9 cellular contexts compared by ENCODE assay signal in the genomic region with DNA sequence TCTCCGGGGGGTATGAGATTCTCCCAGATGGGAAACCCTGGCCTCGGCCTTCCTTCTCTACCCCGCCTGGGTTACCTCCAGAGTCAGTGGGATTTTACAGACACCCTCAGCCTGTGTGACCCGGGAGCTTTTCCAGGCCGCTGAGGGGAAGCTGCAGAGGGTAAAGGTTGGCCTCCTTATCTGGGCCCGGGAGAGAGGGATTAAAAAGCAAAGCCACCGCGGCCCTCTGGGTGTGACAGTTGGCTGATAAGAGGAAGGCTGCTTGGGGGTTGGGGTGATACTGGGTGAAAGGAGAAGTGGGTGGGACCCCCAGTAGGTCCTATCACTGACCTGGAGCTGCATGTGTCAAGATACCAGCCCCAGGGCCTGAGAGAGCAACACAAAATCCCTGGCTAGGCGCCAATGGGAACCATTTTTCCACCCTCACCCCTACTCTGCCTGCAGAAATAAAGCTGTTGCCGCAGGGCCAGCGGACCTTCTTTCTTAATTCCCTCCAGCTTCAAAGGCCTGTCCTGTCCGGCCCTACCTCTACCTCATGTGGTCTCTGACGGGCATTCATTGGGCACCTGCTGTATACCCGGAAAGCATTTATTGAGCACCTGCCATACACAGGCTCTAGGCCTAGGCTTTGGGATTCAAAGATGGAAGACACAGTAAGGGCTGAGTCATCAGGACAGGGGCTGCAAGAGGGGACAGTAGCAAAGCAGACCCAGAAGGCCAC.
DNase-seq lines count a peak whose midpoint lies in the region; ATAC-seq and TF ChIP-seq lines count a peak whose summit lies in the region.
"Had no signal": no experiment of that assay in that cellular context is flagged by ENCODE, and none has a peak within 500 bp of the region (broad histone marks: within the 10 kb centered on the region; RNA-seq: fewer than 3 reads in every experiment).

No MANE protein-coding gene starts in this region.

- H3K36me3 ChIP-seq in HEK293 (ENCODE audit: control insufficient read depth in 2 of 2, insufficient read depth in 1 of 2, low read length in 2 of 2): peaks cover 0 to 3% of the 10 kb centered on the region in 2 experiments; a peak in 1 of 3 replicates
- no peaks in the 10 kb centered on the region for H3K36me3 ChIP-seq in Peyer's patch
- no peaks in the 10 kb centered on the region for H3K36me3 ChIP-seq in hepatocyte (replicated peaks; ENCODE audit: insufficient read depth, low read depth)
- peaks cover 0 to 7% (median 0%) of the 10 kb centered on the region in 4 donors for H3K36me3 ChIP-seq in sigmoid colon

- H3K9me2 ChIP-seq in hepatocyte (replicated peaks; ENCODE audit: insufficient read depth): no peaks in the 10 kb centered on the region

- H3K79me2 ChIP-seq in hepatocyte: peaks cover 12% of the 10 kb centered on the region

- TF ChIP-seq CTCF in HEK293 (tag by site-specific recombination; IDR thresholded peaks at IDR 0.05): no peak
- no peak for TF ChIP-seq CTCF in Peyer's patch (IDR thresholded peaks at IDR 0.05)
- TF ChIP-seq CTCF in hepatocyte (IDR thresholded peaks at IDR 0.05; ENCODE audit: poor library complexity): no peak
- no peak for TF ChIP-seq CTCF in sigmoid colon (IDR thresholded peaks at IDR 0.05)

- H3K4me2 ChIP-seq in hepatocyte: peak overlapping the region; percentile 54

- peak in 2 of 3 donors; percentile 80 to 81 for DNase-seq in Peyer's patch
- peak; percentile 76 for DNase-seq in hepatocyte (ENCODE audit: low spot score)
- DNase-seq in sigmoid colon: peak; percentile 67
- DNase-seq in stimulated activated CD4-positive, alpha-beta T cell treated with anti-CD3 and anti-CD28 coated beads, Interleukin-2, amount 100 ng/mL, for 24 hours: no peak
- no peak for DNase-seq in activated T-cell treated with anti-CD3 and anti-CD28 coated beads, Interleukin-2, amount 50 U/mL, for 48 hours
- no peak for DNase-seq in activated CD4-positive, alpha-beta T cell treated with anti-CD3 and anti-CD28 coated beads for 36 hours
- DNase-seq: NCI-H2081 treated with DMSO at 0.1 percent for 48 hours had no signal

- H4K20me1 ChIP-seq in hepatocyte (ENCODE audit: insufficient read depth, poor library complexity, severe bottlenecking): peaks cover 7% of the 10 kb centered on the region

- no peak for ATAC-seq in activated CD4-positive, alpha-beta T cell treated with anti-CD3 and anti-CD28 coated beads for 36 hours
- no peak for ATAC-seq in HG03280 (IDR thresholded peaks at IDR 0.05; ENCODE audit: unreplicated experiment)

- no peak overlapping the region for H3K27ac ChIP-seq in HEK293 (ENCODE audit: extremely low read depth, low read depth, low read length)
- H3K27ac ChIP-seq in Peyer's patch: peak overlapping the region in 2 of 4 donors; percentile 51 to 67
- H3K27ac ChIP-seq in hepatocyte: peak overlapping the region; percentile 69
- H3K27ac ChIP-seq in sigmoid colon: peak overlapping the region in 3 of 4 donors; percentile 78 to 87 (median 83)

- no peak for TF ChIP-seq POLR2A in Peyer's patch (IDR thresholded peaks at IDR 0.05)
- TF ChIP-seq POLR2A in sigmoid colon (IDR thresholded peaks at IDR 0.05): no peak

- no peak overlapping the region for H3K4me3 Mint-ChIP-seq in activated CD4-positive, alpha-beta T cell treated with anti-CD3 and anti-CD28 coated beads for 36 hours

- H3K9me3 Mint-ChIP-seq in activated CD4-positive, alpha-beta T cell treated with anti-CD3 and anti-CD28 coated beads for 36 hours (ENCODE audit: low read depth): no peaks in the 10 kb centered on the region

- intact Hi-C loops in sigmoid colon (cut with DNase I): no loop called here
- intact Hi-C loops in activated CD4-positive, alpha-beta T cell treated with anti-CD3 and anti-CD28 coated beads for 36 hours (cut with DNase I, micrococcal nuclease): no loop called here

- H3K27me3 Mint-ChIP-seq in activated CD4-positive, alpha-beta T cell treated with anti-CD3 and anti-CD28 coated beads for 36 hours: no peaks in the 10 kb centered on the region

- H2AFZ ChIP-seq in hepatocyte: no peak overlapping the region

- H3K9me3 ChIP-seq in HEK293 (ENCODE audit: control insufficient read depth, insufficient read depth, low read depth, low read length): no peaks in the 10 kb centered on the region
- no peaks in the 10 kb centered on the region for H3K9me3 ChIP-seq in Peyer's patch
- H3K9me3 ChIP-seq in hepatocyte (ENCODE audit: low read depth): no peaks in the 10 kb centered on the region
- H3K9me3 ChIP-seq in sigmoid colon: no peaks in the 10 kb centered on the region

- POLR2A ChIA-PET in HEK293 (lab: Yijun Ruan, JAX): no interaction called here
- POLR2A ChIA-PET in activated CD4-positive, alpha-beta T cell treated with anti-CD3 and anti-CD28 coated beads for 36 hours (lab: Charles Lee): no interaction called here

- H3K27ac Mint-ChIP-seq in activated CD4-positive, alpha-beta T cell treated with anti-CD3 and anti-CD28 coated beads for 36 hours: no peak overlapping the region

- WGBS in hepatocyte (ENCODE audit: low lambda C conversion rate, missing lambda C conversion rate): 36% methylated on average over 14 of the region's 14 CpGs
- 16 to 44% methylated on average over 14 of the region's 14 CpGs for WGBS in sigmoid colon, 2 donors

- TF ChIP-seq EP300 in sigmoid colon (IDR thresholded peaks at IDR 0.05): no peak

- H3K4me1 Mint-ChIP-seq in activated CD4-positive, alpha-beta T cell treated with anti-CD3 and anti-CD28 coated beads for 36 hours: no peaks in the 10 kb centered on the region

- H3K4me3 ChIP-seq in HEK293 (ENCODE audit: low read depth, low read length) (no peak overlapping the region), Peyer's patch (no peak overlapping the region), hepatocyte (no peak overlapping the region), sigmoid colon (peak overlapping the region in 3 of 4 donors; percentile 28 to 43 (median 39))

- H3K4me1 ChIP-seq in HEK293 (ENCODE audit: control insufficient read depth, insufficient read depth, low read length) (no peaks in the 10 kb centered on the region), Peyer's patch (peaks cover 0 to 28% (median 0%) of the 10 kb centered on the region in 4 donors), hepatocyte (ENCODE audit: insufficient read depth) (peaks cover 23% of the 10 kb centered on the region), sigmoid colon (peaks cover 0 to 41% (median 31%) of the 10 kb centered on the region in 4 donors)

- CTCF ChIA-PET in HEK293 (lab: Yijun Ruan, JAX): no interaction called here
- CTCF ChIA-PET in activated CD4-positive, alpha-beta T cell treated with anti-CD3 and anti-CD28 coated beads for 36 hours (lab: Charles Lee): interaction anchor here (0.6 to 0.7 kb wide), 2 partner anchors 18 to 74 kb away, joined by 3 read pairs; no protein-coding TSS in a partner anchor

- H3K36me3 Mint-ChIP-seq in activated CD4-positive, alpha-beta T cell treated with anti-CD3 and anti-CD28 coated beads for 36 hours (ENCODE audit: low read depth): no peaks in the 10 kb centered on the region

- H3K27me3 ChIP-seq in Peyer's patch (no peaks in the 10 kb centered on the region), hepatocyte (no peaks in the 10 kb centered on the region), sigmoid colon (no peaks in the 10 kb centered on the region)

TF ChIP-seq in HEK293, 187 proteins besides CTCF, POLR2A, EP300 and RAD21:
- 0 out of 2 replicates have a peak, but pooled peaks have one; percentile 15 for TF ChIP-seq GLIS1 (tag by site-specific recombination; IDR thresholded peaks at IDR 0.05)
- no peak for TF ChIP-seq ZNF16 (tag by site-specific recombination; IDR thresholded peaks at IDR 0.05; ENCODE audit: low read depth)
- TF ChIP-seq ZNF629 (tag by site-specific recombination; IDR thresholded peaks at IDR 0.05): no peak
- TF ChIP-seq, protein P1, sequence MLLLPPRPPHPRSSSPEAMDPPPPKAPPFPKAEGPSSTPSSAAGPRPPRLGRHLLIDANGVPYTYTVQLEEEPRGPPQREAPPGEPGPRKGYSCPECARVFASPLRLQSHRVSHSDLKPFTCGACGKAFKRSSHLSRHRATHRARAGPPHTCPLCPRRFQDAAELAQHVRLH (tag by site-specific recombination; IDR thresholded peaks at IDR 0.05): no peak
- TF ChIP-seq ZNF792 (tag by site-specific recombination; IDR thresholded peaks at IDR 0.05): peak; percentile 95
- no peak for TF ChIP-seq SCRT2 (tag by site-specific recombination; IDR thresholded peaks at IDR 0.05)
- TF ChIP-seq, protein P2, sequence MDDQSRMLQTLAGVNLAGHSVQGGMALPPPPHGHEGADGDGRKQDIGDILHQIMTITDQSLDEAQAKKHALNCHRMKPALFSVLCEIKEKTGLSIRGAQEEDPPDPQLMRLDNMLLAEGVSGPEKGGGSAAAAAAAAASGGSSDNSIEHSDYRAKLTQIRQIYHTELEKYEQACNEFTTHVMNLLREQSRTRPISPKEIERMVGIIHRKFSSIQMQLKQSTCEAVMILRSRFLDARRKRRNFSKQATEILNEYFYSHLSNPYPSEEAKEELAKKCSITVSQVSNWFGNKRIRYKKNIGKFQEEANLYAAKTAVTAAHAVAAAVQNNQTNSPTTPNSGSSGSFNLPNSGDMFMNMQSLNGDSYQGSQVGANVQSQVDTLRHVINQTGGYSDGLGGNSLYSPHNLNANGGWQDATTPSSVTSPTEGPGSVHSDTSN (CRISPR knock-in tag; IDR thresholded peaks at IDR 0.05): no peak
- TF ChIP-seq TCF7L2 (IDR thresholded peaks at IDR 0.05; ENCODE audit: borderline replicate concordance, low read depth, low read length): peak; percentile 94
- TF ChIP-seq WT1 (tag by site-specific recombination; IDR thresholded peaks at IDR 0.05): no peak
- TF ChIP-seq ZEB2 (tag by site-specific recombination; IDR thresholded peaks at IDR 0.05): no peak
TF ChIP-seq in HEK293: peak in this region for 3.

Comparison
In these comparisons a context has a peak if more than half of its experiments do, and no peak if none do; other contexts are left out.
1. H3K4me3 ChIP-seq: peak in sigmoid colon (3 of 4); none in HEK293 (single experiment), Peyer's patch (0 of 4) and hepatocyte (single experiment).
2. DNase-seq: peak in Peyer's patch (2 of 3), hepatocyte (single experiment) and sigmoid colon (single experiment); none in stimulated activated CD4-positive, alpha-beta T cell treated with anti-CD3 and anti-CD28 coated beads, Interleukin-2, amount 100 ng/mL, for 24 hours (0 of 2), activated T-cell treated with anti-CD3 and anti-CD28 coated beads, Interleukin-2, amount 50 U/mL, for 48 hours (0 of 2) and activated CD4-positive, alpha-beta T cell treated with anti-CD3 and anti-CD28 coated beads for 36 hours (single experiment).